In the genomic region with DNA sequence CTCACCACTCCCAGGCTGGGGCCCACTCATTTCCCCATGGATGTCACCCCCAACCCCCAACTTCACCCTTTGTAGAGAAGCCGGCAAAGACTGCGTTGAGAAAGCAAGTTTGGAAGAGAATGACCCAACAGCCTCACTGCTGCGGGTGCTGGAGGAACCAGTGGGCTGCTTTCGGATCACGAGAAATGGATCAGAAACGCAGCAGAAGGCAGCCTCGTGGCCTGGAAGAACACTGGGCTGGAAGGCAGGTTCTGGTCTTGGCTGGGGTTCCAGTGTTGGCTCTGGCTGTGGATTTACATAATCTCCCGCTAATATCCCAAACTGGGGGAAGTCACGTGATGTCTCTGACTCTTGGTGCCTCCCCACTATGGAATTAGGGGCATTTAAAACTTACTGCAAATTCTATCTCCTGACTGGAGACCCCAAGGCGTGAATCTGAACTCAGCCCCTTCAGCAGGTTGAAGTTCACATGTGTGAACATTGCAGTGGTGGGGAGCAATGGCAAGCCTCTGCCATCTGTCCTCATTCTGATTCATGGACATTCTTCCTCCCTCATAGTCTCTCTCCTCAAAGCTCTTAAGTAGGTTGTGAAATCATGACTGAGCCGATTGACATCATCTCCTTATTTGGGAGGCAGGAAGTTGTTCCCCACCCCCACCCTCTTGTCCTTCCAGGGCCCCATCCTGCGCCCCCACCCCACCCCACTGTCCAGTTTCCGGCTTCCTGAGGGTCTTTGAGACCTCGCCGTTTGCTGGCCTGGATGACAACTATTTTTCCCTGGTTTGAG, we compare ENCODE assay signal across 9 cellular contexts. TPM values are rescaled to one million over a fixed set of nuclear protein-coding genes. Genes with fewer than 3 reads are reported as not detected.
DNase-seq lines count a peak whose midpoint lies in the region; ATAC-seq, FAIRE-seq and TF ChIP-seq lines count a peak whose summit lies in the region.
"Had no signal": no experiment of that assay in that cellular context is flagged by ENCODE, and none has a peak within 500 bp of the region (broad histone marks: within the 10 kb centered on the region; RNA-seq: fewer than 3 reads in every experiment).

No MANE protein-coding gene starts in this region.

- CTCF ChIA-PET in activated CD8-positive, alpha-beta memory T cell treated with anti-CD3 and anti-CD28 coated beads, Interleukin-2, amount 10 ng/mL, durations not matched to agents 7 days and 5 days (lab: Charles Lee), result no interaction called here

- no peak overlapping the region for H3K4me3 Mint-ChIP-seq in activated CD8-positive, alpha-beta memory T cell treated with anti-CD3 and anti-CD28 coated beads, Interleukin-2, amount 10 ng/mL, durations not matched to agents 7 days and 5 days

- TF ChIP-seq POLR2A in H54 (IDR thresholded peaks at IDR 0.05; ENCODE audit: low read depth, low read length), result no peak

- H3K9me3 ChIP-seq in adipocyte (ENCODE audit: control insufficient read depth, low read length), result peaks cover 17% of the 10 kb centered on the region
- H3K9me3 ChIP-seq in cardiac muscle cell (ENCODE audit: low read depth), result no peaks in the 10 kb centered on the region

- no peaks in the 10 kb centered on the region for H3K4me1 Mint-ChIP-seq in activated CD8-positive, alpha-beta memory T cell treated with anti-CD3 and anti-CD28 coated beads, Interleukin-2, amount 10 ng/mL, durations not matched to agents 7 days and 5 days

- DNase-seq in G401 (ENCODE audit: low spot score), result peak; percentile 37
- DNase-seq in adipocyte (ENCODE audit: low read depth), result peak; percentile 87
- peak; percentile 28 to 94 for DNase-seq in cardiac muscle cell (ENCODE audit: low read depth in 1 of 2, low spot score in 1 of 2)
- peak; percentile 88 for DNase-seq in posterior vena cava (ENCODE audit: low spot score)
- DNase-seq in activated CD8-positive, alpha-beta memory T cell treated with anti-CD3 and anti-CD28 coated beads, Interleukin-2, amount 10 ng/mL, durations not matched to agents 7 days and 5 days, result no peak
- DNase-seq in hypothalamus (lab: John Stamatoyannopoulos, UW), result no peak
- DNase-seq in H54 (ENCODE audit: insufficient read length, low spot score), result no peak
- DNase-seq: Calu3 had no signal

- H3K4me3 ChIP-seq in adipocyte (ENCODE audit: low read length) (peak overlapping the region; percentile 35), cardiac muscle cell (no peak overlapping the region)

- H3K4me1 ChIP-seq in adipocyte (ENCODE audit: control insufficient read depth, insufficient read depth, low read length) (peaks cover 43% of the 10 kb centered on the region), cardiac muscle cell (ENCODE audit: low read depth) (peaks cover 18% of the 10 kb centered on the region)

- peak overlapping the region; percentile 75 for H3K9ac ChIP-seq in adipocyte (ENCODE audit: low read length)

- no peaks in the 10 kb centered on the region for H3K9me3 Mint-ChIP-seq in activated CD8-positive, alpha-beta memory T cell treated with anti-CD3 and anti-CD28 coated beads, Interleukin-2, amount 10 ng/mL, durations not matched to agents 7 days and 5 days (ENCODE audit: low read depth)

- no peak overlapping the region for H3K27ac Mint-ChIP-seq in activated CD8-positive, alpha-beta memory T cell treated with anti-CD3 and anti-CD28 coated beads, Interleukin-2, amount 10 ng/mL, durations not matched to agents 7 days and 5 days

- ATAC-seq in HG02970 (IDR thresholded peaks at IDR 0.05; ENCODE audit: low FRiP score, unreplicated experiment), result no peak
- no peak for ATAC-seq in activated CD8-positive, alpha-beta memory T cell treated with anti-CD3 and anti-CD28 coated beads, Interleukin-2, amount 10 ng/mL, durations not matched to agents 7 days and 5 days

- peaks cover 17% of the 10 kb centered on the region for H3K27me3 Mint-ChIP-seq in activated CD8-positive, alpha-beta memory T cell treated with anti-CD3 and anti-CD28 coated beads, Interleukin-2, amount 10 ng/mL, durations not matched to agents 7 days and 5 days

- H3K27ac ChIP-seq in cardiac muscle cell, result peak overlapping the region; percentile 86

- FAIRE-seq in H54 (lab: Jason Lieb, UNC), result no peak

- TF ChIP-seq CTCF in cardiac muscle cell (IDR thresholded peaks at IDR 0.05; ENCODE audit: low read depth, low read length), result no peak

- H3K27me3 ChIP-seq in adipocyte (replicated peaks; ENCODE audit: control insufficient read depth, insufficient read depth, low read length) (no peaks in the 10 kb centered on the region), cardiac muscle cell (no peaks in the 10 kb centered on the region)

- in situ Hi-C loops in G401 (cut with HindIII; ENCODE audit: low sequenced_read_pairs), result no loop called here

- no peaks in the 10 kb centered on the region for H3K36me3 Mint-ChIP-seq in activated CD8-positive, alpha-beta memory T cell treated with anti-CD3 and anti-CD28 coated beads, Interleukin-2, amount 10 ng/mL, durations not matched to agents 7 days and 5 days

- H3K36me3 ChIP-seq in adipocyte (ENCODE audit: control insufficient read depth, insufficient read depth, low read length, severe bottlenecking), result no peaks in the 10 kb centered on the region
- H3K36me3 ChIP-seq in cardiac muscle cell, result no peaks in the 10 kb centered on the region

- intact Hi-C loops in posterior vena cava (cut with DNase I), result loop anchor here in 1 of 2 donors (10.0 kb wide), 1 partner anchor 1840 kb away; no protein-coding TSS in a partner anchor

RNA-seq across cellular contexts. Expression of gene TIMP3, which starts 37.0 kb away (rescaled TPM):
- not detected in 2 replicates for total RNA-seq in G401 (2014; rRNA removed; shearing (Covaris generic))
- 72.8 and 91.3 TPM in 2 replicates for total RNA-seq in cardiac muscle cell
- polyA plus RNA-seq in cardiac muscle cell, result 85.9 and 126 TPM in 2 replicates
- 100 to 1,000 TPM; 344 to 654 TPM for total RNA-seq in posterior vena cava
- not detected for total RNA-seq in activated CD8-positive, alpha-beta memory T cell treated with anti-CD3 and anti-CD28 coated beads, Interleukin-2, amount 10 ng/mL, durations not matched to agents 7 days and 5 days

Comparison
In these comparisons a context has a peak if more than half of its experiments do, and no peak if none do; other contexts are left out.
1. DNase-seq: peak in G401 (single experiment), adipocyte (single experiment), cardiac muscle cell (2 of 2) and posterior vena cava (single experiment); none in activated CD8-positive, alpha-beta memory T cell treated with anti-CD3 and anti-CD28 coated beads, Interleukin-2, amount 10 ng/mL, durations not matched to agents 7 days and 5 days (single experiment), hypothalamus (0 of 51) and H54 (single experiment).
2. RNA of gene TIMP3, which starts 37.0 kb away (total RNA-seq): 344 to 654 TPM in posterior vena cava and 72.8 to 91.3 TPM in cardiac muscle cell; not detected in G401 and not detected in activated CD8-positive, alpha-beta memory T cell treated with anti-CD3 and anti-CD28 coated beads, Interleukin-2, amount 10 ng/mL, durations not matched to agents 7 days and 5 days; every median in the first group is over 10 times any median in the second.